ENCODE assay signal across 1 cellular context in genomic region chr3:127180859-127181258, GRCh38.
TF ChIP-seq lines count a peak whose summit lies in the region.

No MANE protein-coding gene starts in this region.

TF ChIP-seq in WTC11, 78 proteins besides CTCF, POLR2A, EP300 and RAD21 (continued from another document):
- TF ChIP-seq FOXP1 (CRISPR knock-in tag; IDR thresholded peaks at IDR 0.05; ENCODE audit: borderline replicate concordance) (no peak), ZNF396 (CRISPR knock-in tag; IDR thresholded peaks at IDR 0.05; ENCODE audit: borderline replicate concordance) (no peak), ERG (CRISPR knock-in tag; IDR thresholded peaks at IDR 0.05) (no peak), ATF6 (CRISPR knock-in tag; IDR thresholded peaks at IDR 0.05) (no peak)
TF ChIP-seq in WTC11: peak in this region for 0.
